Comparison of ENCODE assay signal across 8 cellular contexts in genomic region chr16:30786936-30787612, GRCh38. TPM values are rescaled to one million over a fixed set of nuclear protein-coding genes. Genes with fewer than 3 reads are reported as not detected.
DNase-seq lines count a peak whose midpoint lies in the region; ATAC-seq and TF ChIP-seq lines count a peak whose summit lies in the region.

TSS of gene ZNF629 (minus strand) at chr16:30787205. CDS start at chr16:30784482, 2,723 bp downstream.

- intact Hi-C loops in activated T-helper 1 cell treated with anti-CD3 and anti-CD28 coated beads, Interleukin-12 subunit alpha, Interleukin-12 subunit beta, Interleukin-2, Interleukin-4 antibody, amounts not matched to agents 30 ng/mL and 10 ng/mL and 1 ng/mL, durations not matched to agents 14 hours and 24 hours and 36 hours (cut with micrococcal nuclease) = no loop called here
- intact Hi-C loops in upper lobe of right lung (cut with DNase I) = no loop called here

- H3K27me3 Mint-ChIP-seq in activated T-helper 1 cell treated with anti-CD3 and anti-CD28 coated beads, Interleukin-12 subunit alpha, Interleukin-12 subunit beta, Interleukin-2, Interleukin-4 antibody, amounts not matched to agents 30 ng/mL and 10 ng/mL and 1 ng/mL, durations not matched to agents 14 hours and 24 hours and 36 hours (ENCODE audit: insufficient read depth) = peaks cover 36% of the 10 kb centered on the region
- H3K27me3 Mint-ChIP-seq in naive B cell = peaks cover 0 to 3% (median 0%) of the 10 kb centered on the region in 3 donors

- H3K4me3 Mint-ChIP-seq in activated T-helper 1 cell treated with anti-CD3 and anti-CD28 coated beads, Interleukin-12 subunit alpha, Interleukin-12 subunit beta, Interleukin-2, Interleukin-4 antibody, amounts not matched to agents 30 ng/mL and 10 ng/mL and 1 ng/mL, durations not matched to agents 14 hours and 24 hours and 36 hours = peak within 1 kb of the TSS; percentile 78
- H3K4me3 Mint-ChIP-seq in naive B cell = peak within 1 kb of the TSS; percentile 75 to 94 (median 92)

- H3K4me3 ChIP-seq in foreskin fibroblast (ENCODE audit: low read depth in 1 of 2, low read length in 2 of 2) (peak within 1 kb of the TSS; percentile 72 to 99), upper lobe of right lung (peak within 1 kb of the TSS; percentile 92)

- peak; percentile 44 for DNase-seq in stimulated activated CD4-positive, alpha-beta T cell treated with anti-CD3 and anti-CD28 coated beads, Interleukin-12 subunit alpha, Interleukin-12 subunit beta, amount 100 ng/mL, for 4 hours
- DNase-seq in stimulated activated CD4-positive, alpha-beta T cell treated with anti-CD3 and anti-CD28 coated beads, Interleukin-1b, Interleukin-23, amount 100 ng/mL, for 48 hours = no peak
- DNase-seq in NCI-H2227 (lab: John Stamatoyannopoulos, UW; ENCODE audit: unreplicated experiment) (peak; percentile 92), foreskin fibroblast (peak; percentile 63 to 87), naive B cell (peak; percentile 20), upper lobe of right lung (peak; percentile 83)
- DNase-seq in activated T-helper 1 cell treated with anti-CD3 and anti-CD28 coated beads, Interleukin-12 subunit alpha, Interleukin-12 subunit beta, Interleukin-2, Interleukin-4 antibody, amounts not matched to agents 30 ng/mL and 10 ng/mL and 1 ng/mL, durations not matched to agents 14 hours and 24 hours and 36 hours (ENCODE audit: low spot score) = no peak

- H3K27ac ChIP-seq in upper lobe of right lung = peak within 1 kb of the TSS; percentile 92

- H3K36me3 ChIP-seq in upper lobe of right lung = peaks cover 11% of the 10 kb centered on the region

- no peaks in the 10 kb centered on the region for H3K9me3 ChIP-seq in upper lobe of right lung

- no peaks in the 10 kb centered on the region for H3K4me1 Mint-ChIP-seq in activated T-helper 1 cell treated with anti-CD3 and anti-CD28 coated beads, Interleukin-12 subunit alpha, Interleukin-12 subunit beta, Interleukin-2, Interleukin-4 antibody, amounts not matched to agents 30 ng/mL and 10 ng/mL and 1 ng/mL, durations not matched to agents 14 hours and 24 hours and 36 hours (ENCODE audit: low read depth)
- peaks cover 18 to 30% (median 22%) of the 10 kb centered on the region in 3 donors for H3K4me1 Mint-ChIP-seq in naive B cell

- ATAC-seq in naive B cell (ENCODE audit: low read depth in 2 of 2) (peak; percentile 47 to 61), upper lobe of right lung (peak; percentile 89), GM19395 (IDR thresholded peaks at IDR 0.05; ENCODE audit: unreplicated experiment) (no peak)

- H3K27ac Mint-ChIP-seq in activated T-helper 1 cell treated with anti-CD3 and anti-CD28 coated beads, Interleukin-12 subunit alpha, Interleukin-12 subunit beta, Interleukin-2, Interleukin-4 antibody, amounts not matched to agents 30 ng/mL and 10 ng/mL and 1 ng/mL, durations not matched to agents 14 hours and 24 hours and 36 hours = no peak within 1 kb of the TSS
- H3K27ac Mint-ChIP-seq in naive B cell = peak within 1 kb of the TSS in 4 of 6 donors; percentile 18 to 84 (median 69)

- no peaks in the 10 kb centered on the region for H3K9me3 Mint-ChIP-seq in activated T-helper 1 cell treated with anti-CD3 and anti-CD28 coated beads, Interleukin-12 subunit alpha, Interleukin-12 subunit beta, Interleukin-2, Interleukin-4 antibody, amounts not matched to agents 30 ng/mL and 10 ng/mL and 1 ng/mL, durations not matched to agents 14 hours and 24 hours and 36 hours
- no peaks in the 10 kb centered on the region for H3K9me3 Mint-ChIP-seq in naive B cell

- no peaks in the 10 kb centered on the region for H3K27me3 ChIP-seq in upper lobe of right lung

- peaks cover 8% of the 10 kb centered on the region for H3K4me1 ChIP-seq in upper lobe of right lung

- TF ChIP-seq CTCF in foreskin fibroblast (IDR thresholded peaks at IDR 0.05; ENCODE audit: low read depth, low read length) = no peak
- no peak for TF ChIP-seq CTCF in upper lobe of right lung (IDR thresholded peaks at IDR 0.05)

- H3K36me3 Mint-ChIP-seq in activated T-helper 1 cell treated with anti-CD3 and anti-CD28 coated beads, Interleukin-12 subunit alpha, Interleukin-12 subunit beta, Interleukin-2, Interleukin-4 antibody, amounts not matched to agents 30 ng/mL and 10 ng/mL and 1 ng/mL, durations not matched to agents 14 hours and 24 hours and 36 hours (ENCODE audit: low read depth) = no peaks in the 10 kb centered on the region
- no peaks in the 10 kb centered on the region for H3K36me3 Mint-ChIP-seq in naive B cell

RNA-seq across cellular contexts. Expression of gene ZNF629, which starts in this region (rescaled TPM):
- total RNA-seq in activated T-helper 1 cell treated with anti-CD3 and anti-CD28 coated beads, Interleukin-12 subunit alpha, Interleukin-12 subunit beta, Interleukin-2, Interleukin-4 antibody, amounts not matched to agents 30 ng/mL and 10 ng/mL and 1 ng/mL, durations not matched to agents 14 hours and 24 hours and 36 hours = 2.7 and 3.2 TPM in 2 replicates
- polyA plus RNA-seq in naive B cell (ENCODE audit: low read depth in 6 of 6) = 1 to 10 TPM in 1 of 6 donors, under 1 TPM in 4, not detected in 1; 0.23 to 1.4 (median 0.45) TPM
- 13.3 TPM for total RNA-seq in upper lobe of right lung

Comparison
In these comparisons a context has a peak if more than half of its experiments do, and no peak if none do; other contexts are left out.
1. DNase-seq: peak in stimulated activated CD4-positive, alpha-beta T cell treated with anti-CD3 and anti-CD28 coated beads, Interleukin-12 subunit alpha, Interleukin-12 subunit beta, amount 100 ng/mL, for 4 hours (single experiment), NCI-H2227 (single experiment), foreskin fibroblast (2 of 2), naive B cell (single experiment) and upper lobe of right lung (single experiment); none in stimulated activated CD4-positive, alpha-beta T cell treated with anti-CD3 and anti-CD28 coated beads, Interleukin-1b, Interleukin-23, amount 100 ng/mL, for 48 hours (single experiment) and activated T-helper 1 cell treated with anti-CD3 and anti-CD28 coated beads, Interleukin-12 subunit alpha, Interleukin-12 subunit beta, Interleukin-2, Interleukin-4 antibody, amounts not matched to agents 30 ng/mL and 10 ng/mL and 1 ng/mL, durations not matched to agents 14 hours and 24 hours and 36 hours (single experiment).